ENCODE assay signal across 8 cellular contexts in genomic region chr17:77374170-77374936, GRCh38.
DNase-seq lines count a peak whose midpoint lies in the region; ATAC-seq and TF ChIP-seq lines count a peak whose summit lies in the region.

No MANE protein-coding gene starts in this region.

- peak overlapping the region; percentile 10 for H4K8ac ChIP-seq in trophoblast cell (ENCODE audit: low read depth, low read length)

- H3K36me3 ChIP-seq in adrenal gland (replicated peaks in 1 of 2) (no peaks in the 10 kb centered on the region), trophoblast cell (ENCODE audit: control insufficient read depth in 1 of 2, insufficient read depth in 2 of 2, low read length in 2 of 2) (peaks cover 0 to 2% of the 10 kb centered on the region in 2 experiments)

- H3K79me2 ChIP-seq in trophoblast cell (ENCODE audit: control insufficient read depth, insufficient read depth, low read length, poor library complexity), result peaks cover 15% of the 10 kb centered on the region

- DNase-seq in NCI-H748 (lab: John Stamatoyannopoulos, UW; ENCODE audit: unreplicated experiment) (peak; percentile 60), NCI-H748 treated with DMSO at 0.1 percent for 48 hours (lab: John Stamatoyannopoulos, UW) (no peak), adrenal gland (peak; percentile 86 to 94 (median 90)), cardiac septum (ENCODE audit: low spot score) (peak; percentile 92), trophoblast cell (peak; percentile 57 to 76), ureter (ENCODE audit: low spot score) (peak; percentile 83)

- no peak overlapping the region for H2BK120ac ChIP-seq in trophoblast cell (ENCODE audit: insufficient read depth, low read length, poor library complexity)

- H3K4me1 ChIP-seq in adrenal gland (replicated peaks in 1 of 2) (peaks cover 54 to 78% of the 10 kb centered on the region in 2 donors), trophoblast cell (ENCODE audit: control insufficient read depth in 1 of 2, insufficient read depth in 2 of 2, low read length in 2 of 2) (peaks cover 28 to 29% of the 10 kb centered on the region in 2 experiments)

- H2BK12ac ChIP-seq in trophoblast cell (ENCODE audit: low read length), result peak overlapping the region; percentile 26

- peak overlapping the region; percentile 49 for H2AFZ ChIP-seq in trophoblast cell (ENCODE audit: insufficient read depth, low read length, poor library complexity)

- peaks cover 22% of the 10 kb centered on the region for H3K79me1 ChIP-seq in trophoblast cell (ENCODE audit: low read length)

- peak overlapping the region; percentile 96 for H3K18ac ChIP-seq in trophoblast cell (ENCODE audit: low read length)

- peak overlapping the region; percentile 28 for H3K14ac ChIP-seq in trophoblast cell (ENCODE audit: low read length)

- H3K9me3 ChIP-seq in adrenal gland (replicated peaks in 1 of 3) (no peaks in the 10 kb centered on the region), trophoblast cell (ENCODE audit: insufficient read depth, low read depth, low read length) (no peaks in the 10 kb centered on the region)

- no peak overlapping the region for H4K12ac ChIP-seq in trophoblast cell (ENCODE audit: low read depth, low read length)

- H3K23ac ChIP-seq in trophoblast cell (ENCODE audit: low read length), result no peak overlapping the region

- intact Hi-C loops in adrenal gland (cut with DNase I) (loop anchor here in 1 of 2 donors (5.0 kb wide), 2 partner anchors 42 to 53 kb away; no protein-coding TSS in a partner anchor), cardiac septum (cut with DNase I) (loop anchor here (5.0 kb wide), 2 partner anchors 42 to 48 kb away; no protein-coding TSS in a partner anchor)

- peak overlapping the region; percentile 75 for H3K9ac ChIP-seq in trophoblast cell (ENCODE audit: low read length)

- peak overlapping the region; percentile 67 for H3K4me2 ChIP-seq in trophoblast cell (ENCODE audit: low read length)

- peak overlapping the region; percentile 90 to 99 (median 96) for H3K27ac ChIP-seq in adrenal gland
- peak overlapping the region; percentile 55 for H3K27ac ChIP-seq in trophoblast cell (ENCODE audit: low read depth, low read length)

- peak overlapping the region; percentile 0 for H2AK5ac ChIP-seq in trophoblast cell (ENCODE audit: low read length)

- WGBS in adrenal gland, 4 donors, result 0 to 2% (median 1%) methylated on average over 3 to 34 of the region's 34 CpGs
- WGBS in trophoblast cell (ENCODE audit: extremely low coverage, insufficient coverage, insufficient read length), result no CpG with 5 or more reads among the region's 34 CpGs

- TF ChIP-seq POLR2A in adrenal gland (IDR thresholded peaks at IDR 0.05), result peak; percentile 89 to 94

- H3K27me3 ChIP-seq in adrenal gland (no peaks in the 10 kb centered on the region), trophoblast cell (ENCODE audit: insufficient read depth, low read length) (no peaks in the 10 kb centered on the region)

- H4K91ac ChIP-seq in trophoblast cell (ENCODE audit: low read depth, low read length), result peak overlapping the region; percentile 13

- ATAC-seq in SK-N-SH treated with all-trans-retinoic acid at 6 μM for 48 hours, result peak; percentile 79
- no peak for ATAC-seq in GM18867 (IDR thresholded peaks at IDR 0.05; ENCODE audit: unreplicated experiment)

- H2BK5ac ChIP-seq in trophoblast cell (ENCODE audit: low read depth, low read length, poor library complexity), result peak overlapping the region; percentile 34

- peak in 4 of 6 experiments; percentile 21 to 52 (median 34) for TF ChIP-seq CTCF in adrenal gland (IDR thresholded peaks at IDR 0.05)

- H3K4ac ChIP-seq in trophoblast cell (ENCODE audit: low read depth, low read length), result peak overlapping the region; percentile 21

- H3K4me3 ChIP-seq in adrenal gland, result peak overlapping the region; percentile 45 to 87 (median 64)
- H3K4me3 ChIP-seq in trophoblast cell (ENCODE audit: low read depth, low read length), result peak overlapping the region; percentile 87

TF ChIP-seq in SK-N-SH treated with all-trans-retinoic acid at 6 μM for 48 hours, 23 proteins besides CTCF, POLR2A, EP300 and RAD21:
- 0 out of 2 replicates have a peak, but pooled peaks have one; percentile 6 for TF ChIP-seq ZFP30 (CRISPR knock-in tag; IDR thresholded peaks at IDR 0.05)
- peak; percentile 73 for TF ChIP-seq TCF4 (CRISPR knock-in tag; IDR thresholded peaks at IDR 0.05; ENCODE audit: borderline replicate concordance)
- TF ChIP-seq, protein P1, sequence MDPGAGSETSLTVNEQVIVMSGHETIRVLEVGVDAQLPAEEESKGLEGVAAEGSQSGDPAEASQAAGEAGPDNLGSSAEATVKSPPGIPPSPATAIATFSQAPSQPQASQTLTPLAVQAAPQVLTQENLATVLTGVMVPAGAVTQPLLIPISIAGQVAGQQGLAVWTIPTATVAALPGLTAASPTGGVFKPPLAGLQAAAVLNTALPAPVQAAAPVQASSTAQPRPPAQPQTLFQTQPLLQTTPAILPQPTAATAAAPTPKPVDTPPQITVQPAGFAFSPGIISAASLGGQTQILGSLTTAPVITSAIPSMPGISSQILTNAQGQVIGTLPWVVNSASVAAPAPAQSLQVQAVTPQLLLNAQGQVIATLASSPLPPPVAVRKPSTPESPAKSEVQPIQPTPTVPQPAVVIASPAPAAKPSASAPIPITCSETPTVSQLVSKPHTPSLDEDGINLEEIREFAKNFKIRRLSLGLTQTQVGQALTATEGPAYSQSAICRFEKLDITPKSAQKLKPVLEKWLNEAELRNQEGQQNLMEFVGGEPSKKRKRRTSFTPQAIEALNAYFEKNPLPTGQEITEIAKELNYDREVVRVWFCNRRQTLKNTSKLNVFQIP (CRISPR knock-in tag; IDR thresholded peaks at IDR 0.05; ENCODE audit: borderline replicate concordance, low read depth), result no peak
- TF ChIP-seq ZNF565 (CRISPR knock-in tag; conservative IDR thresholded peaks at IDR 0.05; ENCODE audit: low read depth), result 0 out of 2 replicates have a peak, but pooled peaks have one; percentile 48
